8 cellular contexts compared by ENCODE assay signal in the genomic region with DNA sequence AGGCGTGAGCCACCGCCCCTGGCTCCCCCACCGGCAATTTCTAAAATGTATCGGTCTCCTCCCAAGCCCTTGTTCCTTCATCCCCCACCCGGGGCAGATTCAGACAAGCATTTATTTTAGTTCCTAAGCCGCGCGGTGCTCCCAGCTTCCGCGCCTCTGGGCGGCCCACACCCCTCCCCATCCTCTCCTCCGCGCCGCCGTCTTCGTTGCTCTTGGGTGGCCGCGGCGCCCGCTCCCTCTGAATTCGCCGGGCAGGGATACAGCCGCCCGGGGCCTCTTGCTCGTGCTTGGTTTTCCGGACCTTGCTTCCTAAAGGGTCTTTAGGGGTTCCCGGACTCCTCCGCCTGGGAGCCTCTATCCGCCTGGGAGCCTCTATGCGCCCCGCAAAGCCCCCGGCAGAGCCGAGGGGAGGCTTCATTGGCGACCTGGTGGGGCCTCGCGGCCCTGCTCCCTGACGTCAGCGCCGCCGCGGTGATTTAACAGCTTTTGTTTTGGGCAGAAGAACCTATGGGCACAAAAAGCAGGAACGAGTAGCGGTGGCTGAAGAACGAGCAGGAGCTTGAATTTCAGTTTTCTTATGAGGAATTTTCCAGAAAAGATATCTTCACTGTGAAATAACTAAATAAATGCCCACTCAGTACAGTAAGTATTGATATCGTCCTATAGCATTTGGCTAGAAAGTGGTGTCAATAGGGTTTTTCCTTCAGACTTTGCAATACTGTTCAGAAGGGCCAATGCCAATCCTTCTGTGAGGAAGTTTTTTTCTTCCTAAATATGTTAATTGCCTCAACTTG. TPM values are rescaled to one million over a fixed set of nuclear protein-coding genes. Genes with fewer than 3 reads are reported as not detected.
DNase-seq lines count a peak whose midpoint lies in the region; ATAC-seq and TF ChIP-seq lines count a peak whose summit lies in the region.

No MANE protein-coding gene starts in this region.

- peak; percentile 83 for ATAC-seq in GM19023 (IDR thresholded peaks at IDR 0.05; ENCODE audit: unreplicated experiment)
- ATAC-seq in HG03175 (IDR thresholded peaks at IDR 0.05; ENCODE audit: unreplicated experiment): peak; percentile 74
- ATAC-seq in left lobe of liver: peak; percentile 71

- peak overlapping the region; percentile 99 for H3K27ac Mint-ChIP-seq in activated CD4-positive, alpha-beta T cell treated with anti-CD3 and anti-CD28 coated beads, Interleukin-2, amount 10 ng/mL, durations not matched to agents 24 days and 14 days

- H3K4me3 ChIP-seq in AG09309 (ENCODE audit: control insufficient read depth, low read depth, low read length): peak overlapping the region; percentile 68

- intact Hi-C loops in activated CD4-positive, alpha-beta T cell treated with anti-CD3 and anti-CD28 coated beads, Interleukin-2, amount 10 ng/mL, durations not matched to agents 24 days and 14 days (cut with micrococcal nuclease): loop anchor here (1.0 to 10.0 kb wide), 7 partner anchors 9 to 851 kb away; a partner anchor contains a TSS

- no peaks in the 10 kb centered on the region for H3K9me3 Mint-ChIP-seq in activated CD4-positive, alpha-beta T cell treated with anti-CD3 and anti-CD28 coated beads, Interleukin-2, amount 10 ng/mL, durations not matched to agents 24 days and 14 days

- peaks cover 3% of the 10 kb centered on the region for H3K27me3 Mint-ChIP-seq in activated CD4-positive, alpha-beta T cell treated with anti-CD3 and anti-CD28 coated beads, Interleukin-2, amount 10 ng/mL, durations not matched to agents 24 days and 14 days

- no peaks in the 10 kb centered on the region for H3K36me3 Mint-ChIP-seq in activated CD4-positive, alpha-beta T cell treated with anti-CD3 and anti-CD28 coated beads, Interleukin-2, amount 10 ng/mL, durations not matched to agents 24 days and 14 days (ENCODE audit: low read depth)

- peaks cover 33% of the 10 kb centered on the region for H3K4me1 Mint-ChIP-seq in activated CD4-positive, alpha-beta T cell treated with anti-CD3 and anti-CD28 coated beads, Interleukin-2, amount 10 ng/mL, durations not matched to agents 24 days and 14 days

- H3K4me3 Mint-ChIP-seq in activated CD4-positive, alpha-beta T cell treated with anti-CD3 and anti-CD28 coated beads, Interleukin-2, amount 10 ng/mL, durations not matched to agents 24 days and 14 days: peak overlapping the region; percentile 97

- TF ChIP-seq CTCF in AG09309 (IDR thresholded peaks at IDR 0.05; ENCODE audit: control insufficient read depth, insufficient read depth, low read depth, low read length, missing control alignments): no peak

- no peak for DNase-seq in AG09309 (ENCODE audit: low read depth)
- DNase-seq in NCI-H345 treated with DMSO at 0.1 percent for 48 hours (lab: John Stamatoyannopoulos, UW; ENCODE audit: unreplicated experiment): peak; percentile 79
- peak; percentile 94 for DNase-seq in activated CD4-positive, alpha-beta T cell treated with anti-CD3 and anti-CD28 coated beads, Interleukin-2, amount 10 ng/mL, durations not matched to agents 24 days and 14 days
- DNase-seq in cortex of kidney (lab: John Stamatoyannopoulos, UW): peak; percentile 10
- DNase-seq in left lobe of liver (ENCODE audit: low spot score): peak; percentile 64
- peak; percentile 75 to 83 for DNase-seq in stimulated activated CD4-positive, alpha-beta T cell treated with anti-CD3 and anti-CD28 coated beads, Interleukin-2, amount 100 ng/mL, for 24 hours

RNA-seq across cellular contexts. Expression of a gene that starts 37.3 kb away (rescaled TPM):
- total RNA-seq in activated CD4-positive, alpha-beta T cell treated with anti-CD3 and anti-CD28 coated beads, Interleukin-2, amount 10 ng/mL, durations not matched to agents 24 days and 14 days: 52.4 and 61.2 TPM in 2 replicates
- 16.4 TPM for total RNA-seq in left lobe of liver

RNA-seq across cellular contexts. Expression of a gene that starts 37.5 kb away (rescaled TPM):
- total RNA-seq in activated CD4-positive, alpha-beta T cell treated with anti-CD3 and anti-CD28 coated beads, Interleukin-2, amount 10 ng/mL, durations not matched to agents 24 days and 14 days: 2.0 and 2.3 TPM in 2 replicates
- total RNA-seq in left lobe of liver: 1.8 TPM
